In genomic region chr10:62805139-62806092, GRCh38 we compare ENCODE assay signal across 8 cellular contexts. TPM values are rescaled to one million over a fixed set of nuclear protein-coding genes. Genes with fewer than 3 reads are reported as not detected.
DNase-seq lines count a peak whose midpoint lies in the region; ATAC-seq, FAIRE-seq and TF ChIP-seq lines count a peak whose summit lies in the region.

No MANE protein-coding gene starts in this region.

- TF ChIP-seq EP300 in K562 (IDR thresholded peaks at IDR 0.05; ENCODE audit: low read length) = no peak

- TF ChIP-seq POLR2A in K562 (conservative IDR thresholded peaks at IDR 0.05) = no peak
- no peak for TF ChIP-seq POLR2A in spleen (IDR thresholded peaks at IDR 0.05)

- H3K27ac Mint-ChIP-seq in immature natural killer cell = peak overlapping the region; percentile 89 to 97 (median 92)

- H3K9me1 ChIP-seq in K562 (ENCODE audit: control insufficient read depth, insufficient read depth, low read length) = peaks cover 3% of the 10 kb centered on the region

- peak overlapping the region; percentile 86 for H3K4me3 ChIP-seq in K562
- peak overlapping the region; percentile 84 to 95 (median 88) for H3K4me3 ChIP-seq in spleen

- peak overlapping the region; percentile 91 to 96 for H3K9ac ChIP-seq in K562 (ENCODE audit: insufficient read depth in 1 of 2, low read depth in 2 of 2, low read length in 2 of 2)

- peaks cover 39% of the 10 kb centered on the region for H3K79me2 ChIP-seq in K562 (ENCODE audit: control insufficient read depth, insufficient read depth, low read length)

- H3K4me1 Mint-ChIP-seq in immature natural killer cell = peaks cover 32 to 54% of the 10 kb centered on the region in 2 donors

- H4K20me1 ChIP-seq in K562 (replicated peaks; ENCODE audit: control insufficient read depth, insufficient read depth, low read length) = peaks cover 18% of the 10 kb centered on the region

- intact Hi-C loops in Right ventricle myocardium inferior (cut with DNase I) (no loop called here), cardiac septum (cut with DNase I) (loop anchor here (2.0 kb wide), 1 partner anchor 45 kb away; no protein-coding TSS in a partner anchor), K562 (cut with micrococcal nuclease) (no loop called here), spleen (cut with DNase I; ENCODE audit: low total_unique reads) (no loop called here)

- H3K27me3 Mint-ChIP-seq in immature natural killer cell (ENCODE audit: low read depth in 3 of 3) = peaks cover 5 to 10% (median 10%) of the 10 kb centered on the region in 3 donors

- H3K36me3 ChIP-seq in K562 (ENCODE audit: control insufficient read depth, insufficient read depth, low read length) = peaks cover 30% of the 10 kb centered on the region
- H3K36me3 ChIP-seq in spleen = peaks cover 0 to 14% (median 0%) of the 10 kb centered on the region in 6 donors

- TF ChIP-seq RAD21 in K562 (CRISPR knock-in tag; conservative IDR thresholded peaks at IDR 0.05 in 1 of 2, IDR thresholded peaks at IDR 0.05 in 1 of 2) = no peak

- POLR2A ChIA-PET in K562 (lab: Yijun Ruan, JAX) = interaction anchor here (0.7 to 1.4 kb wide), 4 partner anchors 11 to 271 kb away, joined by 3 to 9 read pairs (median 3); partner anchors contain the start of gene EGR2

- CTCF ChIA-PET in K562 (lab: Yijun Ruan, JAX; ENCODE audit: low intra/inter-chr PET ratio) = no interaction called here

- peaks cover 0 to 2% (median 0%) of the 10 kb centered on the region in 6 donors for H3K9me3 Mint-ChIP-seq in immature natural killer cell

- H3K4me3 Mint-ChIP-seq in immature natural killer cell = peak overlapping the region; percentile 90 to 98 (median 95)

- peak overlapping the region; percentile 94 for H3K4me2 ChIP-seq in K562 (ENCODE audit: insufficient read depth, low read length)

- H3K36me3 Mint-ChIP-seq in immature natural killer cell = peaks cover 0 to 10% (median 3%) of the 10 kb centered on the region in 3 donors

- TF ChIP-seq CTCF in K562 (IDR thresholded peaks at IDR 0.05 in 2 of 3, conservative IDR thresholded peaks at IDR 0.05 in 1 of 3; ENCODE audit: insufficient read depth in 2 of 3, low read depth in 1 of 3, low read length in 3 of 3) (no peak), spleen (IDR thresholded peaks at IDR 0.05 in 8 of 11, conservative IDR thresholded peaks at IDR 0.05 in 3 of 11) (no peak)

- H2AFZ ChIP-seq in K562 (ENCODE audit: low read depth, low read length) = peak overlapping the region; percentile 100

- no peaks in the 10 kb centered on the region for H3K9me3 ChIP-seq in K562 (replicated peaks; ENCODE audit: control insufficient read depth, insufficient read depth, low read depth, low read length)
- H3K9me3 ChIP-seq in spleen = no peaks in the 10 kb centered on the region

- peak overlapping the region; percentile 97 for H3K27ac ChIP-seq in K562 (ENCODE audit: extremely low read depth, low read depth, low read length)
- peak overlapping the region; percentile 92 to 99 (median 98) for H3K27ac ChIP-seq in spleen

- H3K4me1 ChIP-seq in K562 (replicated peaks in 1 of 2; ENCODE audit: control insufficient read depth in 2 of 2, insufficient read depth in 2 of 2, low read length in 2 of 2) (peaks cover 16 to 20% of the 10 kb centered on the region in 2 experiments; a peak in 4 of 5 replicates), spleen (peaks cover 19 to 65% (median 42%) of the 10 kb centered on the region in 6 donors)

- BruUV-seq in K562 (replicated peaks; lab: Mats Ljungman, UMichigan) = no TSS peak

- 3% methylated on average over 84 of the region's 90 CpGs for WGBS in K562 (ENCODE audit: insufficient coverage, low coverage, missing lambda C conversion rate)
- 2 to 16% (median 5%) methylated on average over 19 to 90 of the region's 90 CpGs for WGBS in spleen, 5 donors

- DNase-seq in Right ventricle myocardium inferior (ENCODE audit: missing footprints) = peak; percentile 78
- DNase-seq in cardiac septum (ENCODE audit: low spot score) = no peak
- DNase-seq in RKO (ENCODE audit: low spot score) = peak; percentile 68
- DNase-seq in K562 (ENCODE audit: extremely low read depth in 1 of 4, low spot score in 3 of 4) = peak; percentile 39 to 67 (median 42)
- no peak for DNase-seq in immature natural killer cell
- peak; percentile 93 for DNase-seq in spleen

- no peak for FAIRE-seq in K562 (lab: Jason Lieb, UNC)

- no peaks in the 10 kb centered on the region for H3K27me3 ChIP-seq in K562 (ENCODE audit: control insufficient read depth in 2 of 2, insufficient read depth in 2 of 2, low read length in 2 of 2)
- no peaks in the 10 kb centered on the region for H3K27me3 ChIP-seq in spleen (replicated peaks in 1 of 7)

- peak; percentile 27 for ATAC-seq in Right ventricle myocardium inferior
- peak; percentile 6 for ATAC-seq in HG02970 (IDR thresholded peaks at IDR 0.05; ENCODE audit: low FRiP score, unreplicated experiment)
- ATAC-seq in K562 = peak; percentile 64
- ATAC-seq in GM18520 (IDR thresholded peaks at IDR 0.05; ENCODE audit: unreplicated experiment) = no peak

- in situ Hi-C loops in K562 (cut with MboI) = no loop called here

TF ChIP-seq in K562, 482 proteins besides CTCF, POLR2A, EP300 and RAD21 (continues in another document):
- TF ChIP-seq SNAPC5 (CRISPR knock-in tag; IDR thresholded peaks at IDR 0.05) (no peak), ZNF584 (CRISPR knock-in tag; IDR thresholded peaks at IDR 0.05; ENCODE audit: low read depth) (no peak), ZNF121 (CRISPR knock-in tag; conservative IDR thresholded peaks at IDR 0.05) (0 out of 2 replicates have a peak, but pooled peaks have one; percentile 16), HDAC3 (IDR thresholded peaks at IDR 0.05; ENCODE audit: borderline replicate concordance, partially characterized antibody) (no peak), RBM15 (IDR thresholded peaks at IDR 0.05; ENCODE audit: insufficient read depth, low read length) (no peak), RBM17 (IDR thresholded peaks at IDR 0.05; ENCODE audit: borderline replicate concordance, low read depth, low read length) (no peak)

RNA-seq across cellular contexts. Expression of gene ADO, which starts 0.9 kb away (rescaled TPM):
- total RNA-seq in Right ventricle myocardium inferior (16.3 TPM), cardiac septum (19.5 TPM), K562 (2014; rRNA removed) (19.5 and 23.8 TPM in 2 replicates), K562 (2014; rRNA removed; fragmentation: Illumina TruSeq; extraction: Trizol) (13.1 and 14.7 TPM in 2 replicates), K562 (2015; rRNA removed; fragmentation: Illumina TruSeq; extraction: Trizol) (18.1 and 19.5 TPM in 2 replicates), K562 (2021) (20.0 and 20.6 TPM in 2 replicates), spleen (10 to 100 TPM; 16.3 to 21.2 (median 19.7) TPM)
- total RNA-seq in K562 (2011; cell fraction: chromatin; rRNA removed; ENCODE audit: low replicate concordance) = 7.7 and 9.9 TPM in 2 replicates
- 12.4 and 12.8 TPM in 2 replicates for total RNA-seq in K562 (2011; cell fraction: nucleolus; rRNA removed)
- 13.9 and 17.6 TPM in 2 replicates for total RNA-seq in K562 (2011; cell fraction: nucleoplasm; rRNA removed)
- polyA plus RNA-seq in K562 (2011; rRNA removed) (14.4 and 16.8 TPM in 2 replicates), K562 (2014; fragmentation: Illumina TruSeq; extraction: Trizol) (14.1 and 16.1 TPM in 2 replicates), K562 (2014; fragmentation: Nextera tagmentation; extraction: Ambion mirVana) (1 to 10 TPM; 3.0 to 3.8 TPM), K562 (2014; rRNA removed) (15.3 and 15.6 TPM in 2 replicates), immature natural killer cell (1 to 10 TPM; 1.0 to 5.0 (median 2.3) TPM), spleen (10 to 100 TPM in 2 of 3 donors, 1 to 10 TPM in 1; 9.0 to 12.9 (median 10.3) TPM)
- polyA plus RNA-seq in K562 (2011; cell fraction: cytosol; rRNA removed) = 9.7 and 16.6 TPM in 2 replicates
- 7.9 and 8.7 TPM in 2 replicates for polyA plus RNA-seq in K562 (2011; cell fraction: nucleus; rRNA removed)
- 12.4 and 15.8 TPM in 2 replicates for polyA plus RNA-seq in K562 (2012)
- polyA minus RNA-seq in K562 (2011; rRNA and poly(A)+ RNA removed) = 18.8 and 20.3 TPM in 2 replicates
- 13.3 and 13.8 TPM in 2 replicates for polyA minus RNA-seq in K562 (2011; cell fraction: cytosol; rRNA and poly(A)+ RNA removed)
- polyA minus RNA-seq in K562 (2011; cell fraction: nucleus; rRNA and poly(A)+ RNA removed) = 12.3 and 17.2 TPM in 2 replicates

RNA-seq across cellular contexts. Expression of gene EGR2, which starts 10.8 kb away (rescaled TPM):
- total RNA-seq in Right ventricle myocardium inferior = 1.0 TPM
- 4.8 TPM for total RNA-seq in cardiac septum
- 0.30 and 0.81 TPM in 2 replicates for total RNA-seq in K562 (2011; cell fraction: chromatin; rRNA removed; ENCODE audit: low replicate concordance)
- 0.79 and 0.83 TPM in 2 replicates for total RNA-seq in K562 (2011; cell fraction: nucleolus; rRNA removed)
- total RNA-seq in K562 (2011; cell fraction: nucleoplasm; rRNA removed) = 0.51 and 0.69 TPM in 2 replicates
- total RNA-seq in K562 (2014; rRNA removed) = 0.24 TPM in 1 of 2 replicates, not detected in the other
- 0.11 and 0.19 TPM in 2 replicates for total RNA-seq in K562 (2014; rRNA removed; fragmentation: Illumina TruSeq; extraction: Trizol)
- total RNA-seq in K562 (2015; rRNA removed; fragmentation: Illumina TruSeq; extraction: Trizol) = not detected in 2 replicates
- 0.18 and 0.83 TPM in 2 replicates for total RNA-seq in K562 (2021)
- 0.08 and 0.09 TPM in 2 replicates for polyA plus RNA-seq in K562 (2011; rRNA removed)
- polyA plus RNA-seq in K562 (2011; cell fraction: cytosol; rRNA removed) = 0.06 and 0.31 TPM in 2 replicates
- 0.37 and 1.4 TPM in 2 replicates for polyA plus RNA-seq in K562 (2011; cell fraction: nucleus; rRNA removed)
- 0.25 and 0.47 TPM in 2 replicates for polyA plus RNA-seq in K562 (2012)
- 0.11 and 0.12 TPM in 2 replicates for polyA plus RNA-seq in K562 (2014; fragmentation: Illumina TruSeq; extraction: Trizol)
- polyA plus RNA-seq in K562 (2014; fragmentation: Nextera tagmentation; extraction: Ambion mirVana) = not detected
- 0.03 and 0.15 TPM in 2 replicates for polyA plus RNA-seq in K562 (2014; rRNA removed)
- polyA minus RNA-seq in K562 (2011; rRNA and poly(A)+ RNA removed) = 0.09 and 0.70 TPM in 2 replicates
- not detected in 2 replicates for polyA minus RNA-seq in K562 (2011; cell fraction: cytosol; rRNA and poly(A)+ RNA removed)
- 0.33 and 0.81 TPM in 2 replicates for polyA minus RNA-seq in K562 (2011; cell fraction: nucleus; rRNA and poly(A)+ RNA removed)
- polyA plus RNA-seq in immature natural killer cell = under 1 TPM; 0.28 to 0.80 (median 0.29) TPM
- 10 to 100 TPM in 2 of 7 donors, 1 to 10 TPM in 4, under 1 TPM in 1; 0.94 to 16.8 (median 3.3) TPM for total RNA-seq in spleen
- polyA plus RNA-seq in spleen = 1 to 10 TPM; 1.5 to 6.3 (median 3.1) TPM

Comparison
In these comparisons a context has a peak if more than half of its experiments do, and no peak if none do; other contexts are left out.
1. DNase-seq: peak in Right ventricle myocardium inferior (single experiment), RKO (single experiment), K562 (4 of 4) and spleen (single experiment); none in cardiac septum (single experiment) and immature natural killer cell (0 of 3).